17 cellular contexts compared by ENCODE assay signal in the genomic region with DNA sequence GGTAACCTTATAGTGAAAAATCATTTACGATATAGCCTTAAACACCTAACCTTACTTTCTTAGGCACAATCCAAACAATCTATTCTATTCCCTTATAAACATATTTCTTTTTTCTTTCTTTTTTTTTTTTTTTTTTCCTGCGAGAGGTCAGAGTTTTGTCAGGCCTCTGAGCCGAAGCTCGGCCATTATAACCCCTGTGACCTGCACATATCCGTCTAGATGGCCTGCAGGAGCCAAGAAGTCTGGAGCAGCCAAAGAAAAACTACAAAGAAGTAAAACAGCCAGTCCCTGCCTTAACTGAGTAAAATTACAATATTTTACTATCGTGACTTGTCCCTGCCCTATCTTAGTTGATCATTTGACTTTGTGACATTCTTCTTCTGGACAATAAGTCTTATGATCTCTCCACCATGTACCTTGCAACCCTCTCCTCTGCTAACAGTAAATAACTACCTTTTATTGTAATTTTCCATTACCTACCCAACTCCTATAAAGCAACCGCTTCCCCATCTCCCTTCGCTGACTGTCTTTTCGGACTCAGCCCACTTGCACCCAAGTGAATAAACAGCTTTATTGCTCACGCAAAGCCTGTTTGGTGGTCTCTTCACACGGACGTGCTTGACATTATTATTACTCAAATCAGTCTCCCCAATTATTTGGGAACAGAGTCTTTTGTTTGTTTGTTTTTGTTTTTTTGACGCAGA.
DNase-seq lines count a peak whose midpoint lies in the region; ATAC-seq and TF ChIP-seq lines count a peak whose summit lies in the region.
"Had no signal": no experiment of that assay in that cellular context is flagged by ENCODE, and none has a peak within 500 bp of the region (broad histone marks: within the 10 kb centered on the region; RNA-seq: fewer than 3 reads in every experiment).

No MANE protein-coding gene starts in this region.

- CTCF ChIA-PET in SK-N-SH (lab: Yijun Ruan, JAX): interaction anchor here (2.4 kb wide), 1 partner anchor 11 kb away, joined by 15 read pairs; no protein-coding TSS in a partner anchor

- peaks cover 12% of the 10 kb centered on the region for H3F3A ChIP-seq in SK-N-SH (replicated peaks; ENCODE audit: insufficient read depth)

- no peaks in the 10 kb centered on the region for H3K79me2 ChIP-seq in SK-N-SH (ENCODE audit: insufficient read depth)

- no peaks in the 10 kb centered on the region for H3K9me3 ChIP-seq in SK-N-SH
- no peaks in the 10 kb centered on the region for H3K9me3 ChIP-seq in neuron (ENCODE audit: low read length)
- H3K9me3 ChIP-seq: stomach, vagina had no signal

- peaks cover 83 to 97% of the 10 kb centered on the region in 2 donors for H3K36me3 Mint-ChIP-seq in CD14-positive monocyte

- H3K4me3 Mint-ChIP-seq in CD14-positive monocyte: no peak overlapping the region
- H3K4me3 Mint-ChIP-seq: activated CD8-positive, alpha-beta T cell treated with anti-CD3 and anti-CD28 coated beads, Interleukin-2, amount 10 ng/mL, durations not matched to agents 7 days and 5 days; CD8-positive, alpha-beta memory T cell; T-helper 2 cell treated with Interferon-gamma antibody and Interleukin-4, amounts not matched to agents 5 μg/mL and 100 μg/mL, for 36 hours had no signal

- TF ChIP-seq RAD21 in SK-N-SH (IDR thresholded peaks at IDR 0.05; ENCODE audit: low read length): no peak

- H3K27ac ChIP-seq in SK-N-SH (ENCODE audit: low read depth in 2 of 2, low read length in 1 of 2) (peak overlapping the region in 1 of 2 experiments; percentile 85; a peak in 2 of 4 replicates), foreskin keratinocyte (peak overlapping the region; percentile 92)
- H3K27ac ChIP-seq: stomach, vagina had no signal

- TF ChIP-seq CTCF in CD14-positive monocyte (IDR thresholded peaks at IDR 0.05) (no peak), SK-N-SH (IDR thresholded peaks at IDR 0.05) (no peak), foreskin keratinocyte (conservative IDR thresholded peaks at IDR 0.05) (no peak)

- H3K27ac Mint-ChIP-seq in CD14-positive monocyte: peak overlapping the region; percentile 3 to 62 (median 13)
- H3K27ac Mint-ChIP-seq: activated CD8-positive, alpha-beta T cell treated with anti-CD3 and anti-CD28 coated beads, Interleukin-2, amount 10 ng/mL, durations not matched to agents 7 days and 5 days; T-helper 2 cell treated with Interferon-gamma antibody and Interleukin-4, amounts not matched to agents 5 μg/mL and 100 μg/mL, for 36 hours had no signal

- H3K9me3 Mint-ChIP-seq in CD14-positive monocyte: no peaks in the 10 kb centered on the region
- H3K9me3 Mint-ChIP-seq: CD8-positive, alpha-beta memory T cell had no signal

- H3K27me3 Mint-ChIP-seq in CD14-positive monocyte (ENCODE audit: low read depth in 3 of 3): no peaks in the 10 kb centered on the region
- H3K27me3 Mint-ChIP-seq: CD8-positive, alpha-beta memory T cell had no signal

- no peak for DNase-seq in CD14-positive monocyte (ENCODE audit: low spot score)
- DNase-seq in SK-N-SH: no peak
- no peak for DNase-seq in foreskin keratinocyte
- no peak for DNase-seq in NCI-H1105 treated with DMSO at 0.1 percent for 48 hours (lab: John Stamatoyannopoulos, UW)
- DNase-seq in NCI-H748 (lab: John Stamatoyannopoulos, UW; ENCODE audit: unreplicated experiment): no peak
- DNase-seq: activated CD4-positive, CD25-positive, alpha-beta regulatory T cell; activated CD8-positive, alpha-beta T cell treated with anti-CD3 and anti-CD28 coated beads, Interleukin-2, amount 10 ng/mL, durations not matched to agents 7 days and 5 days; CD8-positive, alpha-beta memory T cell; effector CD8-positive, alpha-beta T cell; MV-4-11; NCI-H524; stomach had no signal

- H2AFZ ChIP-seq in SK-N-SH (ENCODE audit: low read depth): no peak overlapping the region
- no peak overlapping the region for H2AFZ ChIP-seq in neuron (ENCODE audit: low read depth, low read length)

- no peak for TF ChIP-seq EP300 in SK-N-SH (IDR thresholded peaks at IDR 0.05; ENCODE audit: borderline replicate concordance in 1 of 2, low read depth in 1 of 2, low read length in 1 of 2)

- no peaks in the 10 kb centered on the region for H3K36me3 ChIP-seq in SK-N-SH (replicated peaks in 1 of 2; ENCODE audit: control insufficient read depth in 1 of 2, insufficient read depth in 2 of 2, low read length in 1 of 2)
- no peaks in the 10 kb centered on the region for H3K36me3 ChIP-seq in neuron (ENCODE audit: insufficient read depth, low read length)
- H3K36me3 ChIP-seq: stomach, vagina had no signal

- H3K4me2 ChIP-seq in SK-N-SH: peak overlapping the region; percentile 23; the same call in 1 of the 2 replicates

- no peak overlapping the region for H3K9ac ChIP-seq in SK-N-SH

- H4K20me1 ChIP-seq in SK-N-SH (ENCODE audit: insufficient read depth): no peaks in the 10 kb centered on the region

- H3K4me3 ChIP-seq in SK-N-SH (ENCODE audit: low read depth in 2 of 2, low read length in 1 of 2) (no peak overlapping the region), neuron (ENCODE audit: low read length) (peak overlapping the region; percentile 6)
- H3K4me3 ChIP-seq: stomach, vagina had no signal

- 96% methylated on average over 13 of the region's 13 CpGs for WGBS in SK-N-SH (ENCODE audit: low lambda C conversion rate)

- ATAC-seq in foreskin keratinocyte (no peak), GM21825 (IDR thresholded peaks at IDR 0.05; ENCODE audit: unreplicated experiment) (no peak), GM19397 (IDR thresholded peaks at IDR 0.05; ENCODE audit: unreplicated experiment) (no peak)
- ATAC-seq: activated CD8-positive, alpha-beta T cell treated with anti-CD3 and anti-CD28 coated beads, Interleukin-2, amount 10 ng/mL, durations not matched to agents 7 days and 5 days had no signal

- POLR2A ChIA-PET in SK-N-SH (lab: Yijun Ruan, JAX): no interaction called here

- H3K4me1 Mint-ChIP-seq in CD14-positive monocyte: peaks cover 14% of the 10 kb centered on the region

- no peaks in the 10 kb centered on the region for H3K9me2 ChIP-seq in SK-N-SH

- intact Hi-C loops in CD14-positive monocyte (cut with micrococcal nuclease): no loop called here

- no peaks in the 10 kb centered on the region for H3K27me3 ChIP-seq in SK-N-SH (ENCODE audit: insufficient read depth)
- no peaks in the 10 kb centered on the region for H3K27me3 ChIP-seq in foreskin keratinocyte
- no peaks in the 10 kb centered on the region for H3K27me3 ChIP-seq in neuron (ENCODE audit: insufficient read depth, low read length)
- H3K27me3 ChIP-seq: stomach, vagina had no signal

- H3K4me1 ChIP-seq in SK-N-SH (ENCODE audit: control insufficient read depth in 1 of 2, insufficient read depth in 2 of 2, low read depth in 1 of 2, low read length in 1 of 2): peaks cover 14 to 18% of the 10 kb centered on the region in 2 experiments
- peaks cover 3% of the 10 kb centered on the region for H3K4me1 ChIP-seq in foreskin keratinocyte
- H3K4me1 ChIP-seq in neuron (ENCODE audit: insufficient read depth, low read length): peaks cover 46% of the 10 kb centered on the region
- H3K4me1 ChIP-seq: vagina had no signal

TF ChIP-seq in SK-N-SH, 30 proteins besides CTCF, POLR2A, EP300 and RAD21 (continues in another document):
- TF ChIP-seq SIN3A (IDR thresholded peaks at IDR 0.05; ENCODE audit: borderline replicate concordance, low read depth, low read length) (no peak), RXRA (IDR thresholded peaks at IDR 0.05; ENCODE audit: borderline replicate concordance, low read depth) (no peak), ELF1 (IDR thresholded peaks at IDR 0.05) (no peak), JUND (IDR thresholded peaks at IDR 0.05) (no peak), NFIC (IDR thresholded peaks at IDR 0.05; ENCODE audit: borderline replicate concordance) (no peak), FOXM1 (IDR thresholded peaks at IDR 0.05; ENCODE audit: low read depth) (no peak), RCOR1 (IDR thresholded peaks at IDR 0.05; ENCODE audit: low read length) (no peak), NRF1 (IDR thresholded peaks at IDR 0.05; ENCODE audit: low read depth, low read length) (no peak), YY1 (IDR thresholded peaks at IDR 0.05; ENCODE audit: low read depth) (no peak)
- TF ChIP-seq, protein P1, sequence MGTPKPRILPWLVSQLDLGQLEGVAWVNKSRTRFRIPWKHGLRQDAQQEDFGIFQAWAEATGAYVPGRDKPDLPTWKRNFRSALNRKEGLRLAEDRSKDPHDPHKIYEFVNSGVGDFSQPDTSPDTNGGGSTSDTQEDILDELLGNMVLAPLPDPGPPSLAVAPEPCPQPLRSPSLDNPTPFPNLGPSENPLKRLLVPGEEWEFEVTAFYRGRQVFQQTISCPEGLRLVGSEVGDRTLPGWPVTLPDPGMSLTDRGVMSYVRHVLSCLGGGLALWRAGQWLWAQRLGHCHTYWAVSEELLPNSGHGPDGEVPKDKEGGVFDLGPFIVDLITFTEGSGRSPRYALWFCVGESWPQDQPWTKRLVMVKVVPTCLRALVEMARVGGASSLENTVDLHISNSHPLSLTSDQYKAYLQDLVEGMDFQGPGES (IDR thresholded peaks at IDR 0.05; ENCODE audit: low read depth, low read length): no peak
- TF ChIP-seq, protein P2, sequence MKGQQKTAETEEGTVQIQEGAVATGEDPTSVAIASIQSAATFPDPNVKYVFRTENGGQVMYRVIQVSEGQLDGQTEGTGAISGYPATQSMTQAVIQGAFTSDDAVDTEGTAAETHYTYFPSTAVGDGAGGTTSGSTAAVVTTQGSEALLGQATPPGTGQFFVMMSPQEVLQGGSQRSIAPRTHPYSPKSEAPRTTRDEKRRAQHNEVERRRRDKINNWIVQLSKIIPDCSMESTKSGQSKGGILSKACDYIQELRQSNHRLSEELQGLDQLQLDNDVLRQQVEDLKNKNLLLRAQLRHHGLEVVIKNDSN (IDR thresholded peaks at IDR 0.05; ENCODE audit: borderline replicate concordance, low read depth): no peak
